Comparison of ENCODE assay signal across 1 cellular context in genomic region chr17:76498886-76499667, GRCh38.
TF ChIP-seq lines count a peak whose summit lies in the region.

No MANE protein-coding gene starts in this region.

TF ChIP-seq in H1, 55 proteins besides CTCF, POLR2A, EP300 and RAD21:
- TF ChIP-seq SP2 (IDR thresholded peaks at IDR 0.05; ENCODE audit: low read length) (no peak), KDM5A (IDR thresholded peaks at IDR 0.05; ENCODE audit: low read length) (no peak), JUND (IDR thresholded peaks at IDR 0.05; ENCODE audit: low read length) (no peak), E2F6 (IDR thresholded peaks at IDR 0.05) (no peak), GABPA (IDR thresholded peaks at IDR 0.05; ENCODE audit: borderline replicate concordance, insufficient read depth, low read length) (no peak), FOSL1 (IDR thresholded peaks at IDR 0.05; ENCODE audit: insufficient read depth, low read depth, low read length) (no peak), CBX8 (IDR thresholded peaks at IDR 0.05; ENCODE audit: borderline replicate concordance, low read depth, low read length) (no peak), POLR2AphosphoS5 (IDR thresholded peaks at IDR 0.05; ENCODE audit: low read depth, low read length) (no peak), SIN3A (conservative IDR thresholded peaks at IDR 0.05 in 1 of 2, IDR thresholded peaks at IDR 0.05 in 1 of 2; ENCODE audit: low read depth in 1 of 2, low read length in 2 of 2) (no peak), SRF (IDR thresholded peaks at IDR 0.05; ENCODE audit: low read depth, low read length) (no peak), SP1 (IDR thresholded peaks at IDR 0.05; ENCODE audit: low read depth, low read length) (no peak), PHF8 (conservative IDR thresholded peaks at IDR 0.05; ENCODE audit: low read depth, low read length) (no peak)
